Comparison of ENCODE assay signal across 7 cellular contexts in genomic region chr22:33438273-33438672, GRCh38.
A peak's percentile ranks its signal among the peaks of the same experiment; 100 is the strongest.
DNase-seq lines count a peak whose midpoint lies in the region; ATAC-seq, FAIRE-seq and TF ChIP-seq lines count a peak whose summit lies in the region.

No MANE protein-coding gene starts in this region.

- H3K56ac ChIP-seq in H1 (replicated peaks; ENCODE audit: insufficient read length, low read depth, low read length): no peak overlapping the region

- ATAC-seq in GM19324 (IDR thresholded peaks at IDR 0.05; ENCODE audit: low FRiP score, unreplicated experiment) (no peak), GM21390 (IDR thresholded peaks at IDR 0.05; ENCODE audit: unreplicated experiment) (no peak)

- H3K27ac ChIP-seq in H1 (ENCODE audit: low read depth, low read length) (no peak overlapping the region), suprapubic skin (no peak overlapping the region)

- H2BK5ac ChIP-seq in H1 (ENCODE audit: low read depth, low read length): no peak overlapping the region

- H3K27me3 ChIP-seq in H1 (replicated peaks in 1 of 4; ENCODE audit: control insufficient read depth in 3 of 4, extremely low read depth in 1 of 4, insufficient read depth in 3 of 4, low read length in 3 of 4) (no peaks in the 10 kb centered on the region), suprapubic skin (no peaks in the 10 kb centered on the region)

- no peak overlapping the region for H2AFZ ChIP-seq in H1 (ENCODE audit: low read length)

- no peak overlapping the region for H2AK5ac ChIP-seq in H1 (ENCODE audit: low read depth, low read length)

- H3K4me3 ChIP-seq in H1 (ENCODE audit: extremely low read depth in 1 of 4, insufficient read depth in 2 of 4, low read depth in 3 of 4, low read length in 4 of 4) (no peak overlapping the region), suprapubic skin (no peak overlapping the region)

- CTCF ChIA-PET in H1 (lab: Charles Lee; ENCODE audit: partially characterized antibody): interaction anchor here (0.7 to 1.3 kb wide), 3 partner anchors 23 to 136 kb away, joined by 3 to 4 read pairs (median 3); no protein-coding TSS in a partner anchor

- H2BK12ac ChIP-seq in H1 (ENCODE audit: low read depth, low read length): no peak overlapping the region

- TF ChIP-seq EP300 in H1 (IDR thresholded peaks at IDR 0.05; ENCODE audit: borderline replicate concordance in 1 of 2, low read depth in 2 of 2, low read length in 2 of 2) (no peak), suprapubic skin (IDR thresholded peaks at IDR 0.05) (no peak)

- no peak overlapping the region for H4K5ac ChIP-seq in H1 (ENCODE audit: insufficient read length, low read depth, low read length)

- H3K4me2 ChIP-seq in H1 (ENCODE audit: insufficient read depth in 1 of 2, low read depth in 2 of 2, low read length in 2 of 2): no peak overlapping the region

- TF ChIP-seq POLR2A in H1 (IDR thresholded peaks at IDR 0.05; ENCODE audit: control extremely low read depth in 1 of 2, low read depth in 2 of 2, low read length in 2 of 2) (no peak), suprapubic skin (IDR thresholded peaks at IDR 0.05) (no peak)

- H2BK120ac ChIP-seq in H1 (replicated peaks; ENCODE audit: low read depth, low read length): no peak overlapping the region

- H3K79me1 ChIP-seq in H1 (ENCODE audit: low read depth, low read length): no peaks in the 10 kb centered on the region

- DNase-seq in GM03348 (ENCODE audit: low spot score) (peak; percentile 67), NCI-H226 (peak; percentile 28), H1 (ENCODE audit: low read depth in 1 of 2, low spot score in 2 of 2) (no peak), renal cortical epithelial cell (ENCODE audit: low read depth) (peak; percentile 94), suprapubic skin (ENCODE audit: low spot score in 2 of 2) (no peak)

- H3K79me2 ChIP-seq in H1 (ENCODE audit: control insufficient read depth in 1 of 2, insufficient read depth in 2 of 2, low read length in 2 of 2): no peaks in the 10 kb centered on the region

- H3K4ac ChIP-seq in H1 (replicated peaks; ENCODE audit: insufficient read length, low read depth, low read length): no peak overlapping the region

- FAIRE-seq in H1 (lab: Jason Lieb, UNC): no peak

- no peak overlapping the region for H4K8ac ChIP-seq in H1 (ENCODE audit: extremely low read depth, insufficient read depth, low read length)

- H3K9me3 ChIP-seq in H1 (ENCODE audit: insufficient read depth in 2 of 2, low read depth in 1 of 2, low read length in 1 of 2) (no peaks in the 10 kb centered on the region), suprapubic skin (no peaks in the 10 kb centered on the region)

- TF ChIP-seq CTCF in H1 (IDR thresholded peaks at IDR 0.05; ENCODE audit: control extremely low read depth in 1 of 3, insufficient read depth in 1 of 3, low read depth in 1 of 3, low read length in 3 of 3) (no peak), suprapubic skin (IDR thresholded peaks at IDR 0.05) (no peak)

- H3K23ac ChIP-seq in H1 (ENCODE audit: insufficient read length): no peak overlapping the region

- no peak overlapping the region for H2BK15ac ChIP-seq in H1 (ENCODE audit: low read length)

- H3K9ac ChIP-seq in H1 (replicated peaks in 1 of 4; ENCODE audit: extremely low read depth in 1 of 4, low read depth in 3 of 4, low read length in 3 of 4): no peak overlapping the region

- no peaks in the 10 kb centered on the region for H3K23me2 ChIP-seq in H1 (ENCODE audit: low read depth, low read length)

- H3K4me1 ChIP-seq in H1 (replicated peaks in 1 of 4; ENCODE audit: control insufficient read depth in 3 of 4, insufficient read depth in 4 of 4, low read length in 3 of 4) (peaks cover 0 to 7% (median 2%) of the 10 kb centered on the region in 4 experiments; a peak in 3 of 7 replicates), suprapubic skin (peaks cover 2% of the 10 kb centered on the region)

- POLR2A ChIA-PET in H1 (lab: Charles Lee; ENCODE audit: partially characterized antibody): no interaction called here

- no peaks in the 10 kb centered on the region for H4K20me1 ChIP-seq in H1 (replicated peaks in 1 of 2; ENCODE audit: control insufficient read depth in 1 of 2, insufficient read depth in 2 of 2, low read length in 2 of 2)

- H3K14ac ChIP-seq in H1 (ENCODE audit: insufficient read length): no peak overlapping the region

- TF ChIP-seq RAD21 in H1 (IDR thresholded peaks at IDR 0.05 in 1 of 2, conservative IDR thresholded peaks at IDR 0.05 in 1 of 2; ENCODE audit: low read depth in 2 of 2, low read length in 2 of 2): no peak

- 90% methylated on average over 7 of the region's 7 CpGs; no CpG with 5 or more reads in 1 of the 2 experiments for WGBS in H1 (ENCODE audit: extremely low coverage in 1 of 2, insufficient coverage in 1 of 2, insufficient read length in 1 of 2, insufficient replicate concordance in 2 of 2, low coverage in 1 of 2, low lambda C conversion rate in 2 of 2, missing lambda C conversion rate in 1 of 2), 2 experiments
- 40% methylated on average over 7 of the region's 7 CpGs for WGBS in suprapubic skin

- H4K91ac ChIP-seq in H1 (replicated peaks; ENCODE audit: insufficient read length, low read length): no peak overlapping the region

- no peak overlapping the region for H2BK20ac ChIP-seq in H1 (ENCODE audit: low read length)

- H3K36me3 ChIP-seq in H1 (ENCODE audit: control insufficient read depth in 2 of 4, insufficient read depth in 4 of 4, low read length in 3 of 4): no peaks in the 10 kb centered on the region
- H3K36me3 ChIP-seq in suprapubic skin: no peaks in the 10 kb centered on the region

- H3K18ac ChIP-seq in H1 (ENCODE audit: extremely low read depth, low read length): no peak overlapping the region

TF ChIP-seq in H1, 55 proteins besides CTCF, POLR2A, EP300 and RAD21 (continues in another document):
- TF ChIP-seq, protein P1, sequence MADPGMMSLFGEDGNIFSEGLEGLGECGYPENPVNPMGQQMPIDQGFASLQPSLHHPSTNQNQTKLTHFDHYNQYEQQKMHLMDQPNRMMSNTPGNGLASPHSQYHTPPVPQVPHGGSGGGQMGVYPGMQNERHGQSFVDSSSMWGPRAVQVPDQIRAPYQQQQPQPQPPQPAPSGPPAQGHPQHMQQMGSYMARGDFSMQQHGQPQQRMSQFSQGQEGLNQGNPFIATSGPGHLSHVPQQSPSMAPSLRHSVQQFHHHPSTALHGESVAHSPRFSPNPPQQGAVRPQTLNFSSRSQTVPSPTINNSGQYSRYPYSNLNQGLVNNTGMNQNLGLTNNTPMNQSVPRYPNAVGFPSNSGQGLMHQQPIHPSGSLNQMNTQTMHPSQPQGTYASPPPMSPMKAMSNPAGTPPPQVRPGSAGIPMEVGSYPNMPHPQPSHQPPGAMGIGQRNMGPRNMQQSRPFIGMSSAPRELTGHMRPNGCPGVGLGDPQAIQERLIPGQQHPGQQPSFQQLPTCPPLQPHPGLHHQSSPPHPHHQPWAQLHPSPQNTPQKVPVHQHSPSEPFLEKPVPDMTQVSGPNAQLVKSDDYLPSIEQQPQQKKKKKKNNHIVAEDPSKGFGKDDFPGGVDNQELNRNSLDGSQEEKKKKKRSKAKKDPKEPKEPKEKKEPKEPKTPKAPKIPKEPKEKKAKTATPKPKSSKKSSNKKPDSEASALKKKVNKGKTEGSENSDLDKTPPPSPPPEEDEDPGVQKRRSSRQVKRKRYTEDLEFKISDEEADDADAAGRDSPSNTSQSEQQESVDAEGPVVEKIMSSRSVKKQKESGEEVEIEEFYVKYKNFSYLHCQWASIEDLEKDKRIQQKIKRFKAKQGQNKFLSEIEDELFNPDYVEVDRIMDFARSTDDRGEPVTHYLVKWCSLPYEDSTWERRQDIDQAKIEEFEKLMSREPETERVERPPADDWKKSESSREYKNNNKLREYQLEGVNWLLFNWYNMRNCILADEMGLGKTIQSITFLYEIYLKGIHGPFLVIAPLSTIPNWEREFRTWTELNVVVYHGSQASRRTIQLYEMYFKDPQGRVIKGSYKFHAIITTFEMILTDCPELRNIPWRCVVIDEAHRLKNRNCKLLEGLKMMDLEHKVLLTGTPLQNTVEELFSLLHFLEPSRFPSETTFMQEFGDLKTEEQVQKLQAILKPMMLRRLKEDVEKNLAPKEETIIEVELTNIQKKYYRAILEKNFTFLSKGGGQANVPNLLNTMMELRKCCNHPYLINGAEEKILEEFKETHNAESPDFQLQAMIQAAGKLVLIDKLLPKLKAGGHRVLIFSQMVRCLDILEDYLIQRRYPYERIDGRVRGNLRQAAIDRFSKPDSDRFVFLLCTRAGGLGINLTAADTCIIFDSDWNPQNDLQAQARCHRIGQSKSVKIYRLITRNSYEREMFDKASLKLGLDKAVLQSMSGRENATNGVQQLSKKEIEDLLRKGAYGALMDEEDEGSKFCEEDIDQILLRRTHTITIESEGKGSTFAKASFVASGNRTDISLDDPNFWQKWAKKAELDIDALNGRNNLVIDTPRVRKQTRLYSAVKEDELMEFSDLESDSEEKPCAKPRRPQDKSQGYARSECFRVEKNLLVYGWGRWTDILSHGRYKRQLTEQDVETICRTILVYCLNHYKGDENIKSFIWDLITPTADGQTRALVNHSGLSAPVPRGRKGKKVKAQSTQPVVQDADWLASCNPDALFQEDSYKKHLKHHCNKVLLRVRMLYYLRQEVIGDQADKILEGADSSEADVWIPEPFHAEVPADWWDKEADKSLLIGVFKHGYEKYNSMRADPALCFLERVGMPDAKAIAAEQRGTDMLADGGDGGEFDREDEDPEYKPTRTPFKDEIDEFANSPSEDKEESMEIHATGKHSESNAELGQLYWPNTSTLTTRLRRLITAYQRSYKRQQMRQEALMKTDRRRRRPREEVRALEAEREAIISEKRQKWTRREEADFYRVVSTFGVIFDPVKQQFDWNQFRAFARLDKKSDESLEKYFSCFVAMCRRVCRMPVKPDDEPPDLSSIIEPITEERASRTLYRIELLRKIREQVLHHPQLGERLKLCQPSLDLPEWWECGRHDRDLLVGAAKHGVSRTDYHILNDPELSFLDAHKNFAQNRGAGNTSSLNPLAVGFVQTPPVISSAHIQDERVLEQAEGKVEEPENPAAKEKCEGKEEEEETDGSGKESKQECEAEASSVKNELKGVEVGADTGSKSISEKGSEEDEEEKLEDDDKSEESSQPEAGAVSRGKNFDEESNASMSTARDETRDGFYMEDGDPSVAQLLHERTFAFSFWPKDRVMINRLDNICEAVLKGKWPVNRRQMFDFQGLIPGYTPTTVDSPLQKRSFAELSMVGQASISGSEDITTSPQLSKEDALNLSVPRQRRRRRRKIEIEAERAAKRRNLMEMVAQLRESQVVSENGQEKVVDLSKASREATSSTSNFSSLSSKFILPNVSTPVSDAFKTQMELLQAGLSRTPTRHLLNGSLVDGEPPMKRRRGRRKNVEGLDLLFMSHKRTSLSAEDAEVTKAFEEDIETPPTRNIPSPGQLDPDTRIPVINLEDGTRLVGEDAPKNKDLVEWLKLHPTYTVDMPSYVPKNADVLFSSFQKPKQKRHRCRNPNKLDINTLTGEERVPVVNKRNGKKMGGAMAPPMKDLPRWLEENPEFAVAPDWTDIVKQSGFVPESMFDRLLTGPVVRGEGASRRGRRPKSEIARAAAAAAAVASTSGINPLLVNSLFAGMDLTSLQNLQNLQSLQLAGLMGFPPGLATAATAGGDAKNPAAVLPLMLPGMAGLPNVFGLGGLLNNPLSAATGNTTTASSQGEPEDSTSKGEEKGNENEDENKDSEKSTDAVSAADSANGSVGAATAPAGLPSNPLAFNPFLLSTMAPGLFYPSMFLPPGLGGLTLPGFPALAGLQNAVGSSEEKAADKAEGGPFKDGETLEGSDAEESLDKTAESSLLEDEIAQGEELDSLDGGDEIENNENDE (IDR thresholded peaks at IDR 0.05; ENCODE audit: insufficient replicate concordance, low read length): no peak
- TF ChIP-seq JUND (IDR thresholded peaks at IDR 0.05; ENCODE audit: low read length): no peak

Comparison
In these comparisons a context has a peak if more than half of its experiments do, and no peak if none do; other contexts are left out.
1. DNase-seq: peak in GM03348 (single experiment), NCI-H226 (single experiment) and renal cortical epithelial cell (single experiment); none in H1 (0 of 2) and suprapubic skin (0 of 2).